ENCODE assay signal across 18 cellular contexts in genomic region chr22:45204751-45205623, GRCh38. TPM values are rescaled to one million over a fixed set of nuclear protein-coding genes. Genes with fewer than 3 reads are reported as not detected.
A peak's percentile ranks its signal among the peaks of the same experiment; 100 is the strongest.
DNase-seq lines count a peak whose midpoint lies in the region; ATAC-seq and TF ChIP-seq lines count a peak whose summit lies in the region.
"Had no signal": no experiment of that assay in that cellular context is flagged by ENCODE, and none has a peak within 500 bp of the region (broad histone marks: within the 10 kb centered on the region; RNA-seq: fewer than 3 reads in every experiment).

No MANE protein-coding gene starts in this region.

- no peak overlapping the region for H3K27ac ChIP-seq in HEK293 (ENCODE audit: extremely low read depth, low read depth, low read length)
- H3K27ac ChIP-seq in angular gyrus (ENCODE audit: low read depth, low read length), result peak overlapping the region; percentile 8
- no peak overlapping the region for H3K27ac ChIP-seq in spleen
- H3K27ac ChIP-seq in smooth muscle cell (ENCODE audit: low read depth), result no peak overlapping the region

- H3K36me3 ChIP-seq in HEK293 (ENCODE audit: control insufficient read depth in 2 of 2, insufficient read depth in 1 of 2, low read length in 2 of 2) (peaks cover 0 to 69% of the 10 kb centered on the region in 2 experiments; a peak in 2 of 3 replicates), spleen (peaks cover 0 to 98% (median 57%) of the 10 kb centered on the region in 6 donors), smooth muscle cell (ENCODE audit: low read depth) (no peaks in the 10 kb centered on the region)

- H3K4me3 Mint-ChIP-seq in activated CD4-positive, alpha-beta T cell treated with anti-CD3 and anti-CD28 coated beads, Interleukin-2, amount 10 ng/mL, durations not matched to agents 7 days and 5 days, result no peak overlapping the region
- H3K4me3 Mint-ChIP-seq: B cell; CD4-positive, alpha-beta T cell had no signal

- no peak overlapping the region for H3K4me3 ChIP-seq in HEK293 (ENCODE audit: low read depth, low read length)
- no peak overlapping the region for H3K4me3 ChIP-seq in spleen
- H3K4me3 ChIP-seq in smooth muscle cell, result no peak overlapping the region

- H3K27ac Mint-ChIP-seq in activated CD4-positive, alpha-beta T cell treated with anti-CD3 and anti-CD28 coated beads, Interleukin-2, amount 10 ng/mL, durations not matched to agents 7 days and 5 days, result no peak overlapping the region
- H3K27ac Mint-ChIP-seq: B cell; CD4-positive, alpha-beta T cell had no signal

- CTCF ChIA-PET in HEK293 (lab: Yijun Ruan, JAX), result interaction anchor here (1.2 kb wide), 1 partner anchor 9 kb away, joined by 3 read pairs; no protein-coding TSS in a partner anchor
- CTCF ChIA-PET in activated CD4-positive, alpha-beta T cell treated with anti-CD3 and anti-CD28 coated beads, Interleukin-2, amount 10 ng/mL, durations not matched to agents 7 days and 5 days (lab: Charles Lee), result interaction anchor here (1.4 kb wide), 1 partner anchor 21 kb away, joined by 6 read pairs; no protein-coding TSS in a partner anchor

- H3K27me3 Mint-ChIP-seq in activated CD4-positive, alpha-beta T cell treated with anti-CD3 and anti-CD28 coated beads, Interleukin-2, amount 10 ng/mL, durations not matched to agents 7 days and 5 days, result no peaks in the 10 kb centered on the region
- H3K27me3 Mint-ChIP-seq: B cell; CD4-positive, alpha-beta T cell had no signal

- no peak overlapping the region for H3K9ac ChIP-seq in smooth muscle cell (ENCODE audit: low read depth)

- H2AFZ ChIP-seq in smooth muscle cell (ENCODE audit: low read depth), result no peak overlapping the region

- peaks cover 18% of the 10 kb centered on the region for H4K20me1 ChIP-seq in smooth muscle cell (ENCODE audit: low read depth)

- ATAC-seq in HG03432 (IDR thresholded peaks at IDR 0.05; ENCODE audit: unreplicated experiment), result no peak

- no peaks in the 10 kb centered on the region for H3K36me3 Mint-ChIP-seq in activated CD4-positive, alpha-beta T cell treated with anti-CD3 and anti-CD28 coated beads, Interleukin-2, amount 10 ng/mL, durations not matched to agents 7 days and 5 days (ENCODE audit: low read depth)

- H3K9me3 Mint-ChIP-seq in activated CD4-positive, alpha-beta T cell treated with anti-CD3 and anti-CD28 coated beads, Interleukin-2, amount 10 ng/mL, durations not matched to agents 7 days and 5 days, result no peaks in the 10 kb centered on the region
- H3K9me3 Mint-ChIP-seq: CD4-positive, alpha-beta T cell had no signal

- H3K4me2 ChIP-seq in smooth muscle cell, result no peak overlapping the region

- no peak for TF ChIP-seq POLR2A in spleen (IDR thresholded peaks at IDR 0.05)

- H3K79me2 ChIP-seq in smooth muscle cell (ENCODE audit: low read depth), result no peaks in the 10 kb centered on the region

- no peaks in the 10 kb centered on the region for H3K9me3 ChIP-seq in HEK293 (ENCODE audit: control insufficient read depth, insufficient read depth, low read depth, low read length)
- no peaks in the 10 kb centered on the region for H3K9me3 ChIP-seq in spleen
- H3K9me3 ChIP-seq in smooth muscle cell (replicated peaks; ENCODE audit: low read depth), result no peaks in the 10 kb centered on the region

- POLR2A ChIA-PET in HEK293 (lab: Yijun Ruan, JAX), result no interaction called here
- POLR2A ChIA-PET in activated CD4-positive, alpha-beta T cell treated with anti-CD3 and anti-CD28 coated beads, Interleukin-2, amount 10 ng/mL, durations not matched to agents 7 days and 5 days (lab: Charles Lee), result no interaction called here

- H3K4me1 Mint-ChIP-seq in activated CD4-positive, alpha-beta T cell treated with anti-CD3 and anti-CD28 coated beads, Interleukin-2, amount 10 ng/mL, durations not matched to agents 7 days and 5 days, result no peaks in the 10 kb centered on the region
- H3K4me1 Mint-ChIP-seq: B cell had no signal

- H3F3A ChIP-seq in smooth muscle cell (ENCODE audit: low read depth), result peaks cover 3% of the 10 kb centered on the region

- H3K27me3 ChIP-seq in spleen (replicated peaks in 1 of 7), result no peaks in the 10 kb centered on the region
- H3K27me3 ChIP-seq in smooth muscle cell (ENCODE audit: low read depth), result no peaks in the 10 kb centered on the region

- WGBS in spleen, 5 donors, result 90 to 93% (median 92%) methylated on average over 23 to 25 of the region's 25 CpGs
- WGBS in smooth muscle cell (ENCODE audit: low lambda C conversion rate), result 67% methylated on average over 25 of the region's 25 CpGs

- H3K4me1 ChIP-seq in HEK293 (ENCODE audit: control insufficient read depth, insufficient read depth, low read length) (peaks cover 4% of the 10 kb centered on the region; the same call in 1 of the 2 replicates), spleen (peaks cover 0 to 8% (median 0%) of the 10 kb centered on the region in 6 donors), smooth muscle cell (ENCODE audit: low read depth) (peaks cover 5% of the 10 kb centered on the region)

- intact Hi-C loops in spleen (cut with DNase I; ENCODE audit: low total_unique reads), result no loop called here

- peak; percentile 37 for DNase-seq in islet precursor cell
- peak; percentile 32 for DNase-seq in spleen
- no peak for DNase-seq in activated CD4-positive, alpha-beta T cell treated with anti-CD3 and anti-CD28 coated beads, Interleukin-2, amount 10 ng/mL, durations not matched to agents 7 days and 5 days
- no peak for DNase-seq in smooth muscle cell (lab: John Stamatoyannopoulos, UW; ENCODE audit: unreplicated experiment)
- DNase-seq: CD4-positive, alpha-beta T cell; EL; GOT3; Kasumi-1; MM.1S; NCI-H1105 treated with DMSO at 0.1 percent for 48 hours; NCI-H187; NCI-H345; NCI-H526; NK-92 treated with Interleukin-12 subunit alpha and Interleukin-12 subunit beta, amount 100 ng/mL, for 24 hours had no signal

- no peak for TF ChIP-seq CTCF in HEK293 (tag by site-specific recombination; IDR thresholded peaks at IDR 0.05)
- TF ChIP-seq CTCF in spleen (IDR thresholded peaks at IDR 0.05 in 8 of 11, conservative IDR thresholded peaks at IDR 0.05 in 3 of 11), result no peak
- TF ChIP-seq CTCF in smooth muscle cell (IDR thresholded peaks at IDR 0.05; ENCODE audit: borderline replicate concordance, insufficient read depth, poor library complexity, severe bottlenecking), result no peak

TF ChIP-seq in HEK293, 187 proteins besides CTCF, POLR2A, EP300 and RAD21:
- TF ChIP-seq ZNF175 (tag by site-specific recombination; IDR thresholded peaks at IDR 0.05) (no peak), ZXDB (tag by site-specific recombination; IDR thresholded peaks at IDR 0.05) (no peak), ZFHX2 (tag by site-specific recombination; conservative IDR thresholded peaks at IDR 0.05) (peak; percentile 54; the same call in 1 of the 2 replicates), EGR2 (tag by site-specific recombination; IDR thresholded peaks at IDR 0.05; ENCODE audit: low read depth) (peak; percentile 79)

RNA-seq across cellular contexts. Expression of gene KIAA0930, which starts 35.7 kb away (rescaled TPM):
- 10 to 100 TPM; 35.5 to 93.1 (median 73.7) TPM for total RNA-seq in spleen
- 10 to 100 TPM; 32.6 to 61.5 (median 46.6) TPM for polyA plus RNA-seq in spleen
- 10 to 100 TPM; 13.3 to 17.8 TPM for total RNA-seq in activated CD4-positive, alpha-beta T cell treated with anti-CD3 and anti-CD28 coated beads, Interleukin-2, amount 10 ng/mL, durations not matched to agents 7 days and 5 days
- total RNA-seq in smooth muscle cell, result 35.9 and 44.8 TPM in 2 replicates
- 37.6 and 49.0 TPM in 2 replicates for polyA plus RNA-seq in smooth muscle cell

RNA-seq across cellular contexts. Expression of gene NUP50, which starts 41.3 kb away (rescaled TPM):
- total RNA-seq in spleen (100 to 1,000 TPM in 2 of 7 donors, 10 to 100 TPM in 5; 85.9 to 109 (median 98.5) TPM), smooth muscle cell (21.0 and 33.5 TPM in 2 replicates)
- polyA plus RNA-seq in spleen (10 to 100 TPM; 16.2 to 26.4 (median 17.5) TPM), smooth muscle cell (16.8 and 18.6 TPM in 2 replicates)
- total RNA-seq in activated CD4-positive, alpha-beta T cell treated with anti-CD3 and anti-CD28 coated beads, Interleukin-2, amount 10 ng/mL, durations not matched to agents 7 days and 5 days, result 100 to 1,000 TPM; 180 to 183 TPM

Comparison
In these comparisons a context has a peak if more than half of its experiments do, and no peak if none do; other contexts are left out.
1. DNase-seq: peak in islet precursor cell (single experiment) and spleen (single experiment); none in activated CD4-positive, alpha-beta T cell treated with anti-CD3 and anti-CD28 coated beads, Interleukin-2, amount 10 ng/mL, durations not matched to agents 7 days and 5 days (single experiment) and smooth muscle cell (single experiment).